Comparison of ENCODE assay signal across 1 cellular context in genomic region chr4:153248641-153249198, GRCh38.
TF ChIP-seq lines count a peak whose summit lies in the region.

No MANE protein-coding gene starts in this region.

TF ChIP-seq in HepG2, 621 proteins besides CTCF, POLR2A, EP300 and RAD21 (continued from another document):
- TF ChIP-seq ZNF275 (CRISPR knock-in tag; IDR thresholded peaks at IDR 0.05; ENCODE audit: borderline replicate concordance) (no peak), ZNF577 (CRISPR knock-in tag; IDR thresholded peaks at IDR 0.05; ENCODE audit: borderline replicate concordance, low read depth) (no peak), ZNF12 (CRISPR knock-in tag; IDR thresholded peaks at IDR 0.05) (no peak), ZMYM2 (CRISPR knock-in tag; IDR thresholded peaks at IDR 0.05) (no peak), ZNF558 (CRISPR knock-in tag; IDR thresholded peaks at IDR 0.05; ENCODE audit: borderline replicate concordance) (no peak)
